In genomic region chr11:35330924-35331323, GRCh38 we compare ENCODE assay signal across 13 cellular contexts.
DNase-seq lines count a peak whose midpoint lies in the region; ATAC-seq and TF ChIP-seq lines count a peak whose summit lies in the region.
"Had no signal": no experiment of that assay in that cellular context is flagged by ENCODE, and none has a peak within 500 bp of the region (broad histone marks: within the 10 kb centered on the region; RNA-seq: fewer than 3 reads in every experiment).

No MANE protein-coding gene starts in this region.

- peak; percentile 13 for DNase-seq in stimulated activated CD4-positive, alpha-beta T cell treated with anti-CD3 and anti-CD28 coated beads, Interleukin-4, amount 100 ng/mL, for 1 hour
- no peak for DNase-seq in stimulated activated CD4-positive, alpha-beta T cell treated with anti-CD3 and anti-CD28 coated beads, Interleukin-2, amount 100 ng/mL, for 48 hours
- DNase-seq in upper lobe of right lung (no peak), NCI-H82 treated with DMSO at 0.1 percent for 48 hours (lab: John Stamatoyannopoulos, UW; ENCODE audit: unreplicated experiment) (no peak), posterior vena cava (ENCODE audit: low spot score) (no peak), NCI-H446 treated with DMSO at 0.1 percent for 48 hours (lab: John Stamatoyannopoulos, UW) (no peak)
- DNase-seq: Caco-2, KBM-7, trophoblast cell had no signal

- ATAC-seq in upper lobe of right lung: peak; percentile 71

- intact Hi-C loops in upper lobe of right lung (cut with DNase I) (no loop called here), posterior vena cava (cut with DNase I) (no loop called here)

- no peak for TF ChIP-seq CTCF in upper lobe of right lung (IDR thresholded peaks at IDR 0.05)

- no peaks in the 10 kb centered on the region for H3K27me3 ChIP-seq in upper lobe of right lung
- H3K27me3 ChIP-seq: cardiac muscle cell had no signal

- H3K36me3 ChIP-seq in upper lobe of right lung: no peaks in the 10 kb centered on the region
- H3K36me3 ChIP-seq: cardiac muscle cell had no signal

- peak overlapping the region; percentile 2 to 74 (median 11) for H3K4me3 Mint-ChIP-seq in IgD-negative memory B cell
- peak overlapping the region; percentile 9 for H3K4me3 Mint-ChIP-seq in activated naive CD4-positive, alpha-beta T cell treated with anti-CD3 and anti-CD28 coated beads, Interleukin-2, amount 50 U/mL, for 24 hours

- peaks cover 3% of the 10 kb centered on the region for H3K4me1 ChIP-seq in upper lobe of right lung
- H3K4me1 ChIP-seq: Caco-2 had no signal

- H3K4me3 ChIP-seq in upper lobe of right lung: no peak overlapping the region
- H3K4me3 ChIP-seq: cardiac muscle cell, SK-N-MC had no signal

- peaks cover 7% of the 10 kb centered on the region for H3K36me3 Mint-ChIP-seq in IgD-negative memory B cell
- H3K36me3 Mint-ChIP-seq in activated naive CD4-positive, alpha-beta T cell treated with anti-CD3 and anti-CD28 coated beads, Interleukin-2, amount 50 U/mL, for 24 hours: peaks cover 3% of the 10 kb centered on the region

- H3K27me3 Mint-ChIP-seq in IgD-negative memory B cell: no peaks in the 10 kb centered on the region
- H3K27me3 Mint-ChIP-seq in activated naive CD4-positive, alpha-beta T cell treated with anti-CD3 and anti-CD28 coated beads, Interleukin-2, amount 50 U/mL, for 24 hours: no peaks in the 10 kb centered on the region

- H3K4me1 Mint-ChIP-seq in IgD-negative memory B cell: peaks cover 43 to 62% (median 48%) of the 10 kb centered on the region in 3 donors
- H3K4me1 Mint-ChIP-seq in activated naive CD4-positive, alpha-beta T cell treated with anti-CD3 and anti-CD28 coated beads, Interleukin-2, amount 50 U/mL, for 24 hours: peaks cover 66% of the 10 kb centered on the region

- H3K27ac Mint-ChIP-seq in IgD-negative memory B cell: peak overlapping the region; percentile 49 to 93 (median 65)
- H3K27ac Mint-ChIP-seq in activated naive CD4-positive, alpha-beta T cell treated with anti-CD3 and anti-CD28 coated beads, Interleukin-2, amount 50 U/mL, for 24 hours: peak overlapping the region; percentile 53

- H3K27ac ChIP-seq in upper lobe of right lung: no peak overlapping the region
- H3K27ac ChIP-seq: cardiac muscle cell, SK-N-MC had no signal

- H3K9me3 ChIP-seq in upper lobe of right lung: no peaks in the 10 kb centered on the region
- H3K9me3 ChIP-seq: Caco-2 had no signal

- peaks cover 0 to 2% (median 0%) of the 10 kb centered on the region in 3 donors for H3K9me3 Mint-ChIP-seq in IgD-negative memory B cell
- peaks cover 17% of the 10 kb centered on the region for H3K9me3 Mint-ChIP-seq in activated naive CD4-positive, alpha-beta T cell treated with anti-CD3 and anti-CD28 coated beads, Interleukin-2, amount 50 U/mL, for 24 hours
